Comparison of ENCODE assay signal across 8 cellular contexts in the genomic region with DNA sequence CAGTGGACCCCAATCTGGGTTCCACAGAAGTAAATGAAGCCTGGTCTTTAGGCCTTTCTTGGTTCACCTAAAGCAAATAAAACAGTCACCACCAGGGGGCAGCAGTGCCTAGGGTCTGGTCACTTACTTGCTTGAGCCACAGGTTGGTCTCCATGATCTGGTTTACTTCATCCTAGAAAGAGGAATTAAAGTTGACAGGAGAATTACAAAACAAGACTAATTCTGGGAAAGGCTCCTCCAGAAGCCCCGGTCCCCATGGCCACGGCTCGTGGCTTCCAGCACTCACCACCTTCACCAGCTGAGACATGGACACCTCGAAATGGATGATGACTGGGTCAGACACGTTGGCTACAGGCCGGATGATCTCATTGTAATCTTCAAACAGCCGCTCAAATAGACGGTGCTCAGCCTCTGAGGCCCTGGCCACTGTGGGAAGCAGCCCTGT. TPM values are rescaled to one million over a fixed set of nuclear protein-coding genes. Genes with fewer than 3 reads are reported as not detected.
A peak's percentile ranks its signal among the peaks of the same experiment; 100 is the strongest.
DNase-seq lines count a peak whose midpoint lies in the region; ATAC-seq, FAIRE-seq and TF ChIP-seq lines count a peak whose summit lies in the region.

No MANE protein-coding gene starts in this region.

- DNase-seq in A549 (ENCODE audit: low read depth in 1 of 2, low spot score in 1 of 2) (peak; percentile 89 to 96), GM23248 (peak; percentile 88), NCI-H2227 treated with DMSO at 0.1 percent for 48 hours (lab: John Stamatoyannopoulos, UW) (peak; percentile 46), WTC11 (ENCODE audit: low spot score) (peak; percentile 94), bronchial epithelial cell (ENCODE audit: low read depth) (peak; percentile 67), keratinocyte (ENCODE audit: low read depth, low spot score) (no peak)
- peak; percentile 90 for DNase-seq in stimulated activated CD4-positive, alpha-beta T cell treated with anti-CD3 and anti-CD28 coated beads, Interleukin-15, amount 100 ng/mL, for 24 hours

- H3K4me1 ChIP-seq in A549 (peaks cover 14% of the 10 kb centered on the region; the same call in 2 of the 3 replicates), GM23248 (ENCODE audit: insufficient read depth) (peaks cover 6% of the 10 kb centered on the region; the same call in 1 of the 2 replicates), keratinocyte (ENCODE audit: control insufficient read depth, extremely low read depth, insufficient read depth, low read length) (no peaks in the 10 kb centered on the region)

- TF ChIP-seq CTCF in A549 (IDR thresholded peaks at IDR 0.05) (peak; percentile 97), WTC11 (IDR thresholded peaks at IDR 0.05) (peak; percentile 66), bronchial epithelial cell (IDR thresholded peaks at IDR 0.05; ENCODE audit: insufficient read depth, low read length, severe bottlenecking) (peak; percentile 76), keratinocyte (optimal IDR thresholded peaks at IDR 0.05 in 1 of 3, IDR thresholded peaks at IDR 0.05 in 1 of 3, conservative IDR thresholded peaks at IDR 0.05 in 1 of 3; ENCODE audit: extremely low read depth in 1 of 3, insufficient read depth in 2 of 3, low read length in 3 of 3) (peak; percentile 74 to 84 (median 77))

- in situ Hi-C loops in GM23248 (cut with MboI), result no loop called here

- no peaks in the 10 kb centered on the region for H3K36me3 ChIP-seq in GM23248 (ENCODE audit: low read depth)
- H3K36me3 ChIP-seq in bronchial epithelial cell (ENCODE audit: control insufficient read depth, insufficient read depth, low read length), result no peaks in the 10 kb centered on the region
- H3K36me3 ChIP-seq in keratinocyte (ENCODE audit: control insufficient read depth in 2 of 2, extremely low read depth in 1 of 2, insufficient read depth in 2 of 2, low read length in 2 of 2), result no peaks in the 10 kb centered on the region

- FAIRE-seq in A549 (lab: Jason Lieb, UNC), result peak; percentile 96
- no peak for FAIRE-seq in bronchial epithelial cell (lab: Jason Lieb, UNC)
- FAIRE-seq in keratinocyte (lab: Jason Lieb, UNC), result peak; percentile 67

- peak overlapping the region; percentile 61 for H3K4me2 ChIP-seq in A549
- peak overlapping the region; percentile 65 for H3K4me2 ChIP-seq in GM23248 (ENCODE audit: unreplicated experiment)
- no peak overlapping the region for H3K4me2 ChIP-seq in keratinocyte (ENCODE audit: control insufficient read depth, extremely low read depth, insufficient read depth, low read depth, low read length)

- H3K4me3 ChIP-seq in A549 (no peak overlapping the region), GM23248 (no peak overlapping the region), bronchial epithelial cell (ENCODE audit: low read depth, low read length) (no peak overlapping the region), keratinocyte (ENCODE audit: control insufficient read depth in 2 of 3, extremely low read depth in 1 of 3, insufficient read depth in 2 of 3, low read depth in 1 of 3, low read length in 3 of 3) (no peak overlapping the region)

- TF ChIP-seq POLR2A in A549 (IDR thresholded peaks at IDR 0.05; ENCODE audit: low read length), result no peak

- no peaks in the 10 kb centered on the region for H3K9me3 Mint-ChIP-seq in WTC11

- H4K20me1 ChIP-seq in GM23248 (ENCODE audit: insufficient read depth), result no peaks in the 10 kb centered on the region
- no peaks in the 10 kb centered on the region for H4K20me1 ChIP-seq in keratinocyte (ENCODE audit: control insufficient read depth, extremely low read depth, insufficient read depth, low read length)

- no peak overlapping the region for H3K9ac ChIP-seq in GM23248
- no peak overlapping the region for H3K9ac ChIP-seq in keratinocyte (ENCODE audit: control insufficient read depth, extremely low read depth, insufficient read depth, low read length)

- H3K9me3 ChIP-seq in A549 (no peaks in the 10 kb centered on the region), GM23248 (ENCODE audit: low read depth) (no peaks in the 10 kb centered on the region), keratinocyte (ENCODE audit: control insufficient read depth, low read depth, low read length) (no peaks in the 10 kb centered on the region)

- H3K4me1 Mint-ChIP-seq in WTC11, result peaks cover 23% of the 10 kb centered on the region

- ATAC-seq in A549 (peak; percentile 77 to 78), WTC11 (peak; percentile 24), HG02763 (IDR thresholded peaks at IDR 0.05; ENCODE audit: unreplicated experiment) (no peak)

- H3F3A ChIP-seq in GM23248 (ENCODE audit: insufficient read depth), result peaks cover 6% of the 10 kb centered on the region

- peak overlapping the region; percentile 33 for H3K4me3 Mint-ChIP-seq in WTC11

- peaks cover 48% of the 10 kb centered on the region for H3K27me3 Mint-ChIP-seq in WTC11 (ENCODE audit: low read depth)

- POLR2A ChIA-PET in A549 (lab: Yijun Ruan, JAX), result no interaction called here
- POLR2A ChIA-PET in WTC11 (lab: Charles Lee), result no interaction called here

- no peaks in the 10 kb centered on the region for H3K9me1 ChIP-seq in keratinocyte (ENCODE audit: control insufficient read depth, extremely low read depth, insufficient read depth, low read length)

- no peak overlapping the region for H2AFZ ChIP-seq in GM23248
- H2AFZ ChIP-seq in keratinocyte (ENCODE audit: control insufficient read depth, low read length), result no peak overlapping the region

- 15% methylated on average over 8 of the region's 8 CpGs for WGBS in A549 (ENCODE audit: missing lambda C conversion rate)
- WGBS in GM23248 (ENCODE audit: low coverage in 1 of 2, low lambda C conversion rate in 2 of 2, missing lambda C conversion rate in 2 of 2), 2 experiments, result 1 to 2% methylated on average over 8 of the region's 8 CpGs

- H3K27me3 ChIP-seq in GM23248 (replicated peaks; ENCODE audit: insufficient read depth), result peaks cover 44% of the 10 kb centered on the region
- peaks cover 15% of the 10 kb centered on the region for H3K27me3 ChIP-seq in bronchial epithelial cell (ENCODE audit: control insufficient read depth, insufficient read depth, low read length)
- H3K27me3 ChIP-seq in keratinocyte (ENCODE audit: control insufficient read depth, extremely low read depth, insufficient read depth, low read length), result peaks cover 38% of the 10 kb centered on the region

- H3K27ac Mint-ChIP-seq in WTC11, result no peak overlapping the region

- TF ChIP-seq EP300 in A549 (IDR thresholded peaks at IDR 0.05), result no peak

- H3K27ac ChIP-seq in A549, result no peak overlapping the region
- H3K27ac ChIP-seq in GM23248, result no peak overlapping the region
- no peak overlapping the region for H3K27ac ChIP-seq in keratinocyte (ENCODE audit: control insufficient read depth, insufficient read depth, low read length)

- dilution Hi-C loops in keratinocyte (cut with MboI; ENCODE audit: extremely low pct_ligation_motif_present, low sequenced_read_pairs), result no loop called here

- peak; percentile 92 to 96 for TF ChIP-seq RAD21 in A549 (conservative IDR thresholded peaks at IDR 0.05 in 1 of 2, IDR thresholded peaks at IDR 0.05 in 1 of 2)

- CTCF ChIA-PET in A549 (lab: Yijun Ruan, JAX), result interaction anchor here (0.8 to 19.2 kb wide), 28 partner anchors 13 to 315 kb away, joined by 3 to 256 read pairs (median 5); partner anchors contain the start of genes CHRNA5 and CHRNB4
- CTCF ChIA-PET in WTC11 (lab: Charles Lee), result interaction anchor here (0.7 to 5.0 kb wide), 7 partner anchors 18 to 212 kb away, joined by 3 to 75 read pairs (median 18); partner anchors contain the start of gene CHRNA5

- no peaks in the 10 kb centered on the region for H3K9me2 ChIP-seq in GM23248 (ENCODE audit: insufficient read depth)

- no peaks in the 10 kb centered on the region for H3K36me3 Mint-ChIP-seq in WTC11

- no peaks in the 10 kb centered on the region for H3K79me2 ChIP-seq in GM23248 (ENCODE audit: insufficient read depth)
- H3K79me2 ChIP-seq in keratinocyte (ENCODE audit: control insufficient read depth, insufficient read depth, low read length), result no peaks in the 10 kb centered on the region

RNA-seq across cellular contexts. Expression of gene CHRNA3, which starts 2.3 kb away (rescaled TPM):
- 0.45 and 0.50 TPM in 2 replicates for polyA plus RNA-seq in A549 (2011; rRNA removed)
- polyA plus RNA-seq in A549 (2012; cell fraction: cytosol; rRNA removed), result 0.25 and 0.39 TPM in 2 replicates
- 0.42 and 0.52 TPM in 2 replicates for polyA plus RNA-seq in A549 (2012; cell fraction: nucleus; rRNA removed)
- 0.18 to 0.27 TPM (median 0.22 TPM) in 3 replicates for polyA plus RNA-seq in A549 (2017; fragmentation: RNase III; extraction: RNeasy Plus Mini Kit Qiagen cat#74134 plus additional on column Dnase treatment)
- polyA minus RNA-seq in A549 (2011; rRNA and poly(A)+ RNA removed), result 0.44 and 1.5 TPM in 2 replicates
- not detected in 2 replicates for total RNA-seq in GM23248 (2014; rRNA removed; shearing (Covaris generic))
- not detected in 2 replicates for polyA plus RNA-seq in GM23248 (2016; fragmentation: Nextera tagmentation; extraction: Ambion mirVana)
- total RNA-seq in WTC11 (2021), result 2.2 to 4.4 TPM (median 3.2 TPM) in 3 replicates
- total RNA-seq in bronchial epithelial cell, result not detected in 2 replicates
- 0.10 TPM in 1 of 3 replicates, not detected in the others for polyA plus RNA-seq in keratinocyte
- not detected for polyA plus RNA-seq in keratinocyte (2011; ENCODE audit: low read depth)
- polyA plus RNA-seq in keratinocyte (2011; cell fraction: cytosol; rRNA removed), result not detected in 2 replicates
- polyA plus RNA-seq in keratinocyte (2011; cell fraction: nucleus; rRNA removed), result 0.36 TPM in 1 of 2 replicates, not detected in the other
- 0.14 and 0.20 TPM in 2 replicates for polyA plus RNA-seq in keratinocyte (2012; ENCODE audit: low replicate concordance)
- polyA minus RNA-seq in keratinocyte, result not detected in 3 replicates
- not detected for polyA minus RNA-seq in keratinocyte (2011; cell fraction: cytosol; rRNA and poly(A)+ RNA removed)
- not detected in 2 replicates for polyA minus RNA-seq in keratinocyte (2011; cell fraction: nucleus; rRNA and poly(A)+ RNA removed)

RNA-seq across cellular contexts. Expression of gene CHRNB4, which starts 22.5 kb away (rescaled TPM):
- polyA plus RNA-seq in A549 (2011; rRNA removed), result 2.4 and 3.2 TPM in 2 replicates
- polyA plus RNA-seq in A549 (2012; cell fraction: cytosol; rRNA removed), result 0.73 TPM in 2 replicates
- polyA plus RNA-seq in A549 (2012; cell fraction: nucleus; rRNA removed), result 0.51 and 0.58 TPM in 2 replicates
- polyA plus RNA-seq in A549 (2017; fragmentation: RNase III; extraction: RNeasy Plus Mini Kit Qiagen cat#74134 plus additional on column Dnase treatment), result 0.45 to 0.69 TPM (median 0.53 TPM) in 3 replicates
- polyA minus RNA-seq in A549 (2011; rRNA and poly(A)+ RNA removed), result 1.8 and 3.2 TPM in 2 replicates
- total RNA-seq in GM23248 (2014; rRNA removed; shearing (Covaris generic)), result not detected in 2 replicates
- not detected in 2 replicates for polyA plus RNA-seq in GM23248 (2016; fragmentation: Nextera tagmentation; extraction: Ambion mirVana)
- 3.7 to 10.1 TPM (median 4.0 TPM) in 3 replicates for total RNA-seq in WTC11 (2021)
- under 0.01 TPM in 1 of 2 replicates, not detected in the other for total RNA-seq in bronchial epithelial cell
- 0.04 to 0.17 TPM (median 0.06 TPM) in 3 replicates for polyA plus RNA-seq in keratinocyte
- not detected for polyA plus RNA-seq in keratinocyte (2011; ENCODE audit: low read depth)
- 0.09 and 0.13 TPM in 2 replicates for polyA plus RNA-seq in keratinocyte (2011; cell fraction: cytosol; rRNA removed)
- polyA plus RNA-seq in keratinocyte (2011; cell fraction: nucleus; rRNA removed), result 0.19 and 0.21 TPM in 2 replicates
- polyA plus RNA-seq in keratinocyte (2012; ENCODE audit: low replicate concordance), result 0.09 TPM in 1 of 2 replicates, not detected in the other
- polyA minus RNA-seq in keratinocyte, result 0.16 TPM in 1 of 3 replicates, not detected in the others
- polyA minus RNA-seq in keratinocyte (2011; cell fraction: cytosol; rRNA and poly(A)+ RNA removed), result not detected
- 0.32 TPM in 1 of 2 replicates, not detected in the other for polyA minus RNA-seq in keratinocyte (2011; cell fraction: nucleus; rRNA and poly(A)+ RNA removed)

RNA-seq across cellular contexts. Expression of gene CHRNA5, which starts 53.2 kb away (rescaled TPM):
- polyA plus RNA-seq in A549 (2011; rRNA removed) (40.9 and 49.6 TPM in 2 replicates), A549 (2017; fragmentation: RNase III; extraction: RNeasy Plus Mini Kit Qiagen cat#74134 plus additional on column Dnase treatment) (29.8 to 31.7 TPM (median 30.7 TPM) in 3 replicates), GM23248 (2016; fragmentation: Nextera tagmentation; extraction: Ambion mirVana) (0.24 and 0.74 TPM in 2 replicates), keratinocyte (3.7 to 10.0 TPM (median 8.0 TPM) in 3 replicates)
- polyA plus RNA-seq in A549 (2012; cell fraction: cytosol; rRNA removed), result 14.7 and 17.1 TPM in 2 replicates
- 5.4 and 7.8 TPM in 2 replicates for polyA plus RNA-seq in A549 (2012; cell fraction: nucleus; rRNA removed)
- 7.2 and 9.0 TPM in 2 replicates for polyA minus RNA-seq in A549 (2011; rRNA and poly(A)+ RNA removed)
- total RNA-seq in GM23248 (2014; rRNA removed; shearing (Covaris generic)), result under 0.01 and 1.3 TPM in 2 replicates
- total RNA-seq in WTC11 (2021) (21.0 to 23.3 TPM (median 21.2 TPM) in 3 replicates), bronchial epithelial cell (1.3 and 2.4 TPM in 2 replicates)
- polyA plus RNA-seq in keratinocyte (2011; ENCODE audit: low read depth), result 1.2 TPM
- polyA plus RNA-seq in keratinocyte (2011; cell fraction: cytosol; rRNA removed), result 1.9 and 4.9 TPM in 2 replicates
- 4.4 and 7.1 TPM in 2 replicates for polyA plus RNA-seq in keratinocyte (2011; cell fraction: nucleus; rRNA removed)
- polyA plus RNA-seq in keratinocyte (2012; ENCODE audit: low replicate concordance), result 1.4 and 6.4 TPM in 2 replicates
- polyA minus RNA-seq in keratinocyte, result 1.2 to 3.0 TPM (median 2.8 TPM) in 3 replicates
- 0.96 TPM for polyA minus RNA-seq in keratinocyte (2011; cell fraction: cytosol; rRNA and poly(A)+ RNA removed)
- polyA minus RNA-seq in keratinocyte (2011; cell fraction: nucleus; rRNA and poly(A)+ RNA removed), result 1.1 and 5.4 TPM in 2 replicates

Comparison
In these comparisons a context has a peak if more than half of its experiments do, and no peak if none do; other contexts are left out.
1. Of the 8 proteins assayed by ChIP-seq in both WTC11 and A549: peak only in WTC11: none; only in A549: none; in both: CTCF; in neither: 7.